9 cellular contexts compared by ENCODE assay signal in genomic region chr10:89738551-89739209, GRCh38. TPM values are rescaled to one million over a fixed set of nuclear protein-coding genes. Genes with fewer than 3 reads are reported as not detected.
DNase-seq lines count a peak whose midpoint lies in the region; ATAC-seq and TF ChIP-seq lines count a peak whose summit lies in the region.
"Had no signal": no experiment of that assay in that cellular context is flagged by ENCODE, and none has a peak within 500 bp of the region (broad histone marks: within the 10 kb centered on the region; RNA-seq: fewer than 3 reads in every experiment).

No MANE protein-coding gene starts in this region.

- H4K20me1 ChIP-seq in KMS-11 (ENCODE audit: insufficient read depth): no peaks in the 10 kb centered on the region

- H3K9ac ChIP-seq in KMS-11: no peak overlapping the region

- in situ Hi-C loops in gastrocnemius medialis (cut with MboI; ENCODE audit: low sequenced_read_pairs in 4 of 4): no loop called here

- no peaks in the 10 kb centered on the region; the same call in 1 of the 2 replicates for H3K36me3 ChIP-seq in KMS-11 (ENCODE audit: insufficient read depth)
- no peaks in the 10 kb centered on the region for H3K36me3 ChIP-seq in mucosa of descending colon (ENCODE audit: low read depth)
- no peaks in the 10 kb centered on the region for H3K36me3 ChIP-seq in gastrocnemius medialis
- no peaks in the 10 kb centered on the region for H3K36me3 ChIP-seq in lower lobe of right lung

- H3K27ac ChIP-seq in KMS-11 (peak overlapping the region; percentile 35), gastrocnemius medialis (no peak overlapping the region), lower lobe of right lung (no peak overlapping the region)

- H3K79me2 ChIP-seq in KMS-11 (ENCODE audit: insufficient read depth, low read depth): no peaks in the 10 kb centered on the region

- no peaks in the 10 kb centered on the region for H3K27me3 Mint-ChIP-seq in HFFc6 (ENCODE audit: insufficient read depth)
- H3K27me3 Mint-ChIP-seq: T-cell had no signal

- TF ChIP-seq CTCF in HFFc6 (IDR thresholded peaks at IDR 0.05): no peak
- no peak for TF ChIP-seq CTCF in KMS-11 (conservative IDR thresholded peaks at IDR 0.05; ENCODE audit: low read depth, low read length)
- no peak for TF ChIP-seq CTCF in mucosa of descending colon (IDR thresholded peaks at IDR 0.05)
- no peak for TF ChIP-seq CTCF in gastrocnemius medialis (IDR thresholded peaks at IDR 0.05 in 4 of 5, conservative IDR thresholded peaks at IDR 0.05 in 1 of 5)
- TF ChIP-seq CTCF in lower lobe of right lung (IDR thresholded peaks at IDR 0.05): no peak

- peaks cover 10% of the 10 kb centered on the region for H3K4me1 Mint-ChIP-seq in HFFc6 (ENCODE audit: low read depth)

- H3K4me3 ChIP-seq in KMS-11 (IDR thresholded peaks at IDR 0.05; ENCODE audit: insufficient read depth, low read depth, low read length): no peak overlapping the region
- H3K4me3 ChIP-seq in mucosa of descending colon: no peak overlapping the region
- H3K4me3 ChIP-seq in gastrocnemius medialis: no peak overlapping the region
- no peak overlapping the region for H3K4me3 ChIP-seq in lower lobe of right lung

- no peaks in the 10 kb centered on the region for H3K36me3 Mint-ChIP-seq in HFFc6 (ENCODE audit: low read depth)

- peak; percentile 92 for ATAC-seq in GM19023 (IDR thresholded peaks at IDR 0.05; ENCODE audit: unreplicated experiment)
- peak; percentile 68 for ATAC-seq in mucosa of descending colon
- ATAC-seq in gastrocnemius medialis: no peak
- no peak for ATAC-seq in lower lobe of right lung

- H3K4me1 ChIP-seq in KMS-11 (ENCODE audit: low read depth, poor library complexity, severe bottlenecking) (peaks cover 50% of the 10 kb centered on the region), mucosa of descending colon (ENCODE audit: low read depth) (peaks cover 3% of the 10 kb centered on the region), gastrocnemius medialis (no peaks in the 10 kb centered on the region), lower lobe of right lung (no peaks in the 10 kb centered on the region)

- H3K9me3 ChIP-seq in mucosa of descending colon: no peaks in the 10 kb centered on the region
- no peaks in the 10 kb centered on the region for H3K9me3 ChIP-seq in gastrocnemius medialis
- no peaks in the 10 kb centered on the region for H3K9me3 ChIP-seq in lower lobe of right lung

- no peak overlapping the region; the same call in 1 of the 2 replicates for H3K4me3 Mint-ChIP-seq in HFFc6

- peak overlapping the region; percentile 55 for H3K4me2 ChIP-seq in KMS-11

- TF ChIP-seq POLR2A in gastrocnemius medialis (IDR thresholded peaks at IDR 0.05): no peak

- no peaks in the 10 kb centered on the region for H3K9me3 Mint-ChIP-seq in HFFc6
- H3K9me3 Mint-ChIP-seq: T-cell had no signal

- DNase-seq in HFFc6 (no peak), mucosa of descending colon (no peak), NCI-H1048 (lab: John Stamatoyannopoulos, UW) (no peak), gastrocnemius medialis (no peak), lower lobe of right lung (no peak)
- no peak for DNase-seq in activated CD4-positive, alpha-beta T cell treated with anti-CD3 and anti-CD28 coated beads, Interleukin-2, amount 50 U/mL, for 48 hours
- DNase-seq: T-cell had no signal

- peak overlapping the region; percentile 26; the same call in 1 of the 2 replicates for H3K27ac Mint-ChIP-seq in HFFc6

- intact Hi-C loops in mucosa of descending colon (cut with DNase I, micrococcal nuclease): no loop called here
- intact Hi-C loops in gastrocnemius medialis (cut with DNase I; ENCODE audit: low total_unique reads): no loop called here
- intact Hi-C loops in lower lobe of right lung (cut with DNase I): no loop called here

- no peaks in the 10 kb centered on the region for H3K27me3 ChIP-seq in KMS-11 (ENCODE audit: insufficient read depth, low read depth)
- no peaks in the 10 kb centered on the region for H3K27me3 ChIP-seq in gastrocnemius medialis
- H3K27me3 ChIP-seq in lower lobe of right lung (ENCODE audit: low read depth): no peaks in the 10 kb centered on the region

- H2AFZ ChIP-seq in KMS-11 (ENCODE audit: low read depth): no peak overlapping the region

RNA-seq across cellular contexts. Expression of gene KIF20B, which starts 37.3 kb away (rescaled TPM):
- 10 to 100 TPM; 15.1 to 41.5 (median 36.8) TPM for total RNA-seq in HFFc6 (2021; fragmentation: NEBNext Ultra II Directional; extraction: Animal tissue kit (Norgen Biotek cat#: 25700))
- total RNA-seq in mucosa of descending colon (10 to 100 TPM in 1 of 3 donors, 1 to 10 TPM in 2; 6.0 to 16.8 (median 7.5) TPM), gastrocnemius medialis (1 to 10 TPM in 1 of 4 donors, under 1 TPM in 3; 0.65 to 1.0 (median 0.86) TPM), lower lobe of right lung (6.7 TPM)

Comparison
In these comparisons a context has a peak if more than half of its experiments do, and no peak if none do; other contexts are left out.
1. ATAC-seq: peak in GM19023 (single experiment) and mucosa of descending colon (single experiment); none in gastrocnemius medialis (0 of 2) and lower lobe of right lung (0 of 2).